In the genomic region with DNA sequence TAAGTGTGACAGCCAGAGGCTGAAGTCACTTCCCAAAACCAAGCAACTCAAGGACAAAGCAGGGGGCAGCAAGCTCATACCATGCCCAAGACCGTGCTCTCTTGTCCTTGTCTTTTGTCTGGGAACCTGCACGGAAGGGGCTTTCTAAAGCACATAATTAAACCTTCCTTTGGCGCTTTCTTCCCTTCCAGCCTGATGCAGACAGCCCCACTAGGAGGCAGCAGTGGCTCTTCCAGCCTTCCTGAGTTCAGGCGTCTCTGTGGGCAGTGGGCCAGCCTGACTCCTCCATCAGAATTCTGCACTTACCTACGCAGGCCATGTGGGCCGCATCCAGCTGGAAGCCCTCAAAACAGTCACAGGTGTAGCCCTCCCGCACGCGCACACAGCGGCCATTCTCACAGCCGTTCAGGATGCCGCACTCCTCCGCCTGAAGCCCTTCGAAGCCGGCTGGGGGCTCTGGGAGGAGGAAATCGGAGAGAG, we compare ENCODE assay signal across 9 cellular contexts. TPM values are rescaled to one million over a fixed set of nuclear protein-coding genes. Genes with fewer than 3 reads are reported as not detected.
A peak's percentile ranks its signal among the peaks of the same experiment; 100 is the strongest.
DNase-seq lines count a peak whose midpoint lies in the region; ATAC-seq and TF ChIP-seq lines count a peak whose summit lies in the region.
"Had no signal": no experiment of that assay in that cellular context is flagged by ENCODE, and none has a peak within 500 bp of the region (broad histone marks: within the 10 kb centered on the region; RNA-seq: fewer than 3 reads in every experiment).

No MANE protein-coding gene starts in this region.

- H3F3A ChIP-seq in PC-3 (ENCODE audit: low read length, unreplicated experiment): no peaks in the 10 kb centered on the region

- H3K4me3 Mint-ChIP-seq in activated naive CD8-positive, alpha-beta T cell treated with anti-CD3 and anti-CD28 coated beads, Interleukin-2, amount 50 U/mL, for 24 hours: no peak overlapping the region
- H3K4me3 Mint-ChIP-seq: activated naive CD8-positive, alpha-beta T cell treated with anti-CD3 and anti-CD28 coated beads, Interleukin-2, amount 10 ng/mL, durations not matched to agents 7 days and 5 days had no signal

- no peak overlapping the region for H3K27ac ChIP-seq in A673 (ENCODE audit: low read depth, low read length, poor library complexity, severe bottlenecking)
- no peak overlapping the region for H3K27ac ChIP-seq in PC-3 (ENCODE audit: low read length)
- peak overlapping the region; percentile 57 for H3K27ac ChIP-seq in neuronal stem cell (replicated peaks; ENCODE audit: low read length)

- H2BK5ac ChIP-seq in neuronal stem cell (ENCODE audit: low read length): no peak overlapping the region

- no peaks in the 10 kb centered on the region for H3K79me1 ChIP-seq in neuronal stem cell (ENCODE audit: low read depth, low read length)

- H3K4me1 ChIP-seq in A673 (ENCODE audit: insufficient read depth, low read length, poor library complexity, severe bottlenecking): no peaks in the 10 kb centered on the region
- H3K4me1 ChIP-seq in HAP-1: no peaks in the 10 kb centered on the region; the same call in 1 of the 2 replicates
- no peaks in the 10 kb centered on the region for H3K4me1 ChIP-seq in PC-3 (ENCODE audit: insufficient read depth, low read length)
- peaks cover 12 to 17% of the 10 kb centered on the region in 2 donors for H3K4me1 ChIP-seq in neuronal stem cell (ENCODE audit: control insufficient read depth in 2 of 2, insufficient read depth in 1 of 2, low read depth in 1 of 2, low read length in 2 of 2)

- no peak overlapping the region for H3K9ac ChIP-seq in PC-3 (ENCODE audit: low read length)
- H3K9ac ChIP-seq in neuronal stem cell (ENCODE audit: low read depth, low read length, poor library complexity): no peak overlapping the region

- H2AK5ac ChIP-seq in neuronal stem cell (ENCODE audit: low read depth, low read length): peak overlapping the region; percentile 12

- no peaks in the 10 kb centered on the region for H3K27me3 ChIP-seq in A673 (replicated peaks; ENCODE audit: insufficient read depth, low read depth, low read length, poor library complexity)
- no peaks in the 10 kb centered on the region for H3K27me3 ChIP-seq in HAP-1 (ENCODE audit: low read depth)
- no peaks in the 10 kb centered on the region for H3K27me3 ChIP-seq in PC-3 (ENCODE audit: low read length)
- H3K27me3 ChIP-seq in neuronal stem cell (ENCODE audit: control insufficient read depth in 3 of 3, insufficient read depth in 3 of 3, low read depth in 1 of 3, low read length in 3 of 3): no peaks in the 10 kb centered on the region

- H3K4me3 ChIP-seq in A673 (ENCODE audit: low read depth, low read length, poor library complexity, severe bottlenecking) (no peak overlapping the region), HAP-1 (no peak overlapping the region), PC-3 (ENCODE audit: low read length) (no peak overlapping the region), neuronal stem cell (ENCODE audit: low read length in 2 of 2) (no peak overlapping the region)

- H3K4ac ChIP-seq in neuronal stem cell (ENCODE audit: low read length): no peak overlapping the region

- H4K20me1 ChIP-seq in PC-3 (ENCODE audit: low read length): no peaks in the 10 kb centered on the region

- BruUV-seq in A673 (replicated peaks; lab: Mats Ljungman, UMichigan) (no TSS peak), PC-3 (replicated peaks; lab: Mats Ljungman, UMichigan) (no TSS peak)

- no peak overlapping the region for H2BK120ac ChIP-seq in neuronal stem cell (ENCODE audit: low read depth, low read length)

- H3K18ac ChIP-seq in neuronal stem cell (ENCODE audit: low read length): peak overlapping the region; percentile 24

- H3K9me3 ChIP-seq in A673 (ENCODE audit: low read depth, low read length, poor library complexity, severe bottlenecking) (no peaks in the 10 kb centered on the region), HAP-1 (no peaks in the 10 kb centered on the region), PC-3 (ENCODE audit: low read length) (no peaks in the 10 kb centered on the region), neuronal stem cell (replicated peaks in 1 of 2; ENCODE audit: control insufficient read depth in 2 of 2, insufficient read depth in 1 of 2, low read depth in 1 of 2, low read length in 2 of 2) (no peaks in the 10 kb centered on the region)

- DNase-seq in A673 (ENCODE audit: low spot score): peak; percentile 77
- DNase-seq in HAP-1 (ENCODE audit: low spot score in 2 of 2): peak; percentile 59 to 79
- peak; percentile 85 for DNase-seq in PC-3
- DNase-seq in fibroblast of peridontal ligament (ENCODE audit: extremely low read depth): peak; percentile 77
- peak; percentile 75 for DNase-seq in neuronal stem cell (ENCODE audit: low spot score)
- DNase-seq in SKM-1 treated with dmso at 0.1 percent for 144 hours (lab: John Stamatoyannopoulos, UW; ENCODE audit: unreplicated experiment): no peak
- no peak for DNase-seq in activated CD4-positive, alpha-beta T cell treated with anti-CD3 and anti-CD28 coated beads, Interleukin-2, amount 50 U/mL, for 1 hour
- no peak for DNase-seq in activated naive CD8-positive, alpha-beta T cell treated with anti-CD3 and anti-CD28 coated beads, Interleukin-2, amount 50 U/mL, for 24 hours
- DNase-seq: activated naive CD8-positive, alpha-beta T cell treated with anti-CD3 and anti-CD28 coated beads, Interleukin-2, amount 10 ng/mL, durations not matched to agents 7 days and 5 days had no signal

- no peaks in the 10 kb centered on the region for H3K9me3 Mint-ChIP-seq in activated naive CD8-positive, alpha-beta T cell treated with anti-CD3 and anti-CD28 coated beads, Interleukin-2, amount 50 U/mL, for 24 hours
- H3K9me3 Mint-ChIP-seq: activated naive CD8-positive, alpha-beta T cell treated with anti-CD3 and anti-CD28 coated beads, Interleukin-2, amount 10 ng/mL, durations not matched to agents 7 days and 5 days had no signal

- no peaks in the 10 kb centered on the region for H3K36me3 ChIP-seq in A673 (ENCODE audit: insufficient read depth, low read length, poor library complexity, severe bottlenecking)
- H3K36me3 ChIP-seq in HAP-1 (replicated peaks): no peaks in the 10 kb centered on the region; the same call in 1 of the 2 replicates
- no peaks in the 10 kb centered on the region for H3K36me3 ChIP-seq in PC-3 (ENCODE audit: low read depth, low read length)
- H3K36me3 ChIP-seq in neuronal stem cell (replicated peaks in 1 of 2; ENCODE audit: control insufficient read depth in 2 of 2, insufficient read depth in 2 of 2, low read length in 2 of 2): peaks cover 4 to 8% of the 10 kb centered on the region in 2 donors

- no peak overlapping the region for H4K8ac ChIP-seq in neuronal stem cell (ENCODE audit: low read depth, low read length)

- no peaks in the 10 kb centered on the region for H3K79me2 ChIP-seq in PC-3 (ENCODE audit: low read length)

- no peak overlapping the region for H2BK12ac ChIP-seq in neuronal stem cell (ENCODE audit: low read length)

- peak; percentile 76 for ATAC-seq in PC-3
- ATAC-seq in activated naive CD8-positive, alpha-beta T cell treated with anti-CD3 and anti-CD28 coated beads, Interleukin-2, amount 50 U/mL, for 24 hours: no peak

- H3K4me2 ChIP-seq in PC-3 (ENCODE audit: low read length): no peak overlapping the region
- no peak overlapping the region for H3K4me2 ChIP-seq in neuronal stem cell (ENCODE audit: insufficient read depth, low read length, poor library complexity, severe bottlenecking)

- no peaks in the 10 kb centered on the region for H3K4me1 Mint-ChIP-seq in activated naive CD8-positive, alpha-beta T cell treated with anti-CD3 and anti-CD28 coated beads, Interleukin-2, amount 50 U/mL, for 24 hours

- H4K91ac ChIP-seq in neuronal stem cell (ENCODE audit: low read depth, low read length, poor library complexity): no peak overlapping the region

- POLR2A ChIA-PET in A673 (lab: Charles Lee; ENCODE audit: low non-redundant PET) (no interaction called here), PC-3 (lab: Charles Lee; ENCODE audit: unreplicated experiment) (no interaction called here)

- H3K27me3 Mint-ChIP-seq in activated naive CD8-positive, alpha-beta T cell treated with anti-CD3 and anti-CD28 coated beads, Interleukin-2, amount 50 U/mL, for 24 hours: no peaks in the 10 kb centered on the region
- H3K27me3 Mint-ChIP-seq: activated naive CD8-positive, alpha-beta T cell treated with anti-CD3 and anti-CD28 coated beads, Interleukin-2, amount 10 ng/mL, durations not matched to agents 7 days and 5 days had no signal

- in situ Hi-C loops in HAP-1 (cut with MboI; ENCODE audit: low sequenced_read_pairs): no loop called here

- no CpG with 5 or more reads among the region's 16 CpGs for WGBS in neuronal stem cell (ENCODE audit: extremely low coverage in 2 of 2, insufficient read length in 2 of 2, insufficient replicate concordance in 1 of 2), 2 donors

- TF ChIP-seq CTCF in A673 (conservative IDR thresholded peaks at IDR 0.05; ENCODE audit: low read depth, low read length): peak; percentile 77
- TF ChIP-seq CTCF in PC-3 (conservative IDR thresholded peaks at IDR 0.05; ENCODE audit: low read depth, low read length): peak; percentile 87

- peak overlapping the region; percentile 33 for H2BK15ac ChIP-seq in neuronal stem cell (ENCODE audit: low read length)

- H3K9me2 ChIP-seq in PC-3 (replicated peaks; ENCODE audit: low read length): no peaks in the 10 kb centered on the region

- H3K14ac ChIP-seq in neuronal stem cell (ENCODE audit: low read length): no peak overlapping the region

- H3K27ac Mint-ChIP-seq in activated naive CD8-positive, alpha-beta T cell treated with anti-CD3 and anti-CD28 coated beads, Interleukin-2, amount 50 U/mL, for 24 hours: no peak overlapping the region
- H3K27ac Mint-ChIP-seq: activated naive CD8-positive, alpha-beta T cell treated with anti-CD3 and anti-CD28 coated beads, Interleukin-2, amount 10 ng/mL, durations not matched to agents 7 days and 5 days had no signal

- CTCF ChIA-PET in A673 (lab: Charles Lee): interaction anchor here (0.5 kb wide), 1 partner anchor 16 kb away, joined by 3 read pairs; no protein-coding TSS in a partner anchor
- CTCF ChIA-PET in PC-3 (lab: Charles Lee): interaction anchor here (2.0 kb wide), 1 partner anchor 108 kb away, joined by 8 read pairs; no protein-coding TSS in a partner anchor

- H3K36me3 Mint-ChIP-seq in activated naive CD8-positive, alpha-beta T cell treated with anti-CD3 and anti-CD28 coated beads, Interleukin-2, amount 50 U/mL, for 24 hours (ENCODE audit: low read depth): peaks cover 3% of the 10 kb centered on the region

- intact Hi-C loops in A673 (cut with micrococcal nuclease; ENCODE audit: unreplicated experiment): no loop called here
- intact Hi-C loops in PC-3 (cut with micrococcal nuclease): loop anchor here (1.0 to 5.0 kb wide), 3 partner anchors 108 to 304 kb away; partner anchors contain the start of genes AREL1 and FCF1

- no peak overlapping the region for H3K23ac ChIP-seq in neuronal stem cell (ENCODE audit: low read depth, low read length, poor library complexity)

- H2AFZ ChIP-seq in PC-3 (ENCODE audit: low read length) (no peak overlapping the region), neuronal stem cell (ENCODE audit: low read length) (peak overlapping the region; percentile 79)

RNA-seq across cellular contexts. Expression of gene ISCA2, which starts 7.6 kb away (rescaled TPM):
- total RNA-seq in A673 (2021) (25.5 and 26.3 TPM in 2 replicates), PC-3 (2014; rRNA removed) (30.1 and 32.3 TPM in 2 replicates)
- 60.9 TPM for polyA plus RNA-seq in neuronal stem cell (2013, experiment 1 of 2)
- 63.2 TPM for polyA plus RNA-seq in neuronal stem cell (2013, experiment 2 of 2)

RNA-seq across cellular contexts. Expression of gene NPC2, which starts 8.1 kb away (rescaled TPM):
- 55.1 and 68.8 TPM in 2 replicates for total RNA-seq in A673 (2021)
- 138 and 195 TPM in 2 replicates for total RNA-seq in PC-3 (2014; rRNA removed)
- polyA plus RNA-seq in neuronal stem cell (2013, experiment 1 of 2): 596 TPM
- 610 TPM for polyA plus RNA-seq in neuronal stem cell (2013, experiment 2 of 2)

Comparison
In these comparisons a context has a peak if more than half of its experiments do, and no peak if none do; other contexts are left out.
1. DNase-seq: peak in A673 (single experiment), HAP-1 (2 of 2), PC-3 (single experiment), fibroblast of peridontal ligament (single experiment) and neuronal stem cell (single experiment); none in SKM-1 treated with dmso at 0.1 percent for 144 hours (single experiment), activated CD4-positive, alpha-beta T cell treated with anti-CD3 and anti-CD28 coated beads, Interleukin-2, amount 50 U/mL, for 1 hour (single experiment) and activated naive CD8-positive, alpha-beta T cell treated with anti-CD3 and anti-CD28 coated beads, Interleukin-2, amount 50 U/mL, for 24 hours (single experiment).